In genomic region chr18:5998907-5999306, GRCh38 we compare ENCODE assay signal across 13 cellular contexts.
DNase-seq lines count a peak whose midpoint lies in the region; ATAC-seq and TF ChIP-seq lines count a peak whose summit lies in the region.
"Had no signal": no experiment of that assay in that cellular context is flagged by ENCODE, and none has a peak within 500 bp of the region (broad histone marks: within the 10 kb centered on the region; RNA-seq: fewer than 3 reads in every experiment).

No MANE protein-coding gene starts in this region.

- ATAC-seq in GM19324 (IDR thresholded peaks at IDR 0.05; ENCODE audit: low FRiP score, unreplicated experiment) (peak; percentile 62), HG02571 (IDR thresholded peaks at IDR 0.05; ENCODE audit: unreplicated experiment) (peak; percentile 89), HG03159 (IDR thresholded peaks at IDR 0.05; ENCODE audit: unreplicated experiment) (peak; percentile 94)

- H3K36me3 ChIP-seq in vagina = no peaks in the 10 kb centered on the region

- no peak for TF ChIP-seq CTCF in GM12865 (IDR thresholded peaks at IDR 0.05; ENCODE audit: insufficient read depth, low read depth, low read length, missing control alignments)
- TF ChIP-seq CTCF in vagina (IDR thresholded peaks at IDR 0.05) = no peak

- H3K4me1 ChIP-seq in vagina = no peaks in the 10 kb centered on the region

- intact Hi-C loops in vagina (cut with DNase I) = no loop called here

- no peaks in the 10 kb centered on the region for H3K27me3 ChIP-seq in vagina

- TF ChIP-seq POLR2A in vagina (IDR thresholded peaks at IDR 0.05) = no peak

- no peak overlapping the region for H3K27ac ChIP-seq in vagina

- no peaks in the 10 kb centered on the region for H3K9me3 ChIP-seq in vagina

- DNase-seq in GM12865 (ENCODE audit: low read depth) = peak; percentile 56
- DNase-seq in AG08395 (ENCODE audit: low spot score) = no peak
- no peak for DNase-seq in NCI-H82 treated with DMSO at 0.1 percent for 48 hours (lab: John Stamatoyannopoulos, UW; ENCODE audit: unreplicated experiment)
- no peak for DNase-seq in glomerular visceral epithelial cell (ENCODE audit: extremely low spot score)
- no peak for DNase-seq in vagina (ENCODE audit: extremely low spot score in 2 of 2)
- DNase-seq: activated naive CD4-positive, alpha-beta T cell; central memory CD4-positive, alpha-beta T cell; erythroblast; NCI-H2081 treated with DMSO at 0.1 percent for 48 hours; stimulated activated CD4-positive, alpha-beta T cell treated with anti-CD3 and anti-CD28 coated beads, Interleukin-4, amount 100 ng/mL, for 1 hour had no signal

- H3K4me3 ChIP-seq in GM12865 (ENCODE audit: low read depth, low read length) (no peak overlapping the region), vagina (no peak overlapping the region)
